27 cellular contexts compared by ENCODE assay signal in genomic region chr1:227070638-227071285, GRCh38.
"Had no signal": no experiment of that assay in that cellular context is flagged by ENCODE, and none has a peak within 500 bp of the region (broad histone marks: within the 10 kb centered on the region; RNA-seq: fewer than 3 reads in every experiment).

No MANE protein-coding gene starts in this region.

- H3K4me1 Mint-ChIP-seq: activated CD4-positive, alpha-beta T cell treated with anti-CD3 and anti-CD28 coated beads, Interleukin-2, amount 10 ng/mL, durations not matched to agents 7 days and 5 days; naive B cell; neural crest cell; stimulated activated effector memory CD8-positive, alpha-beta T cell treated with anti-CD3 and anti-CD28 coated beads, Interleukin-12 subunit alpha, Interleukin-12 subunit beta, amount 100 ng/mL, for 72 hours; T-helper 17 cell had no signal

- ATAC-seq: activated CD4-positive, CD25-positive, alpha-beta regulatory T cell treated with anti-CD3 and anti-CD28 coated beads, Interleukin-2, amount 50 U/mL, for 24 hours; activated CD8-positive, alpha-beta memory T cell treated with anti-CD3 and anti-CD28 coated beads, Interleukin-2, amount 10 ng/mL, durations not matched to agents 7 days and 5 days; activated CD8-positive, alpha-beta T cell treated with anti-CD3 and anti-CD28 coated beads for 36 hours; gastrocnemius medialis; left cardiac atrium; sciatic nerve; stimulated activated effector memory CD8-positive, alpha-beta T cell treated with anti-CD3 and anti-CD28 coated beads, Interleukin-12 subunit alpha, Interleukin-12 subunit beta, amount 100 ng/mL, for 72 hours; T-helper 17 cell had no signal

- H3K27me3 Mint-ChIP-seq: brain; dendritic cell treated with granulocyte-macrophage colony-stimulating factor and Interleukin-4, amounts not matched to agents 40 ng/mL and 50 ng/mL, for 4 days had no signal

- H3K4me1 ChIP-seq: gastrocnemius medialis, suprapubic skin, tibial nerve had no signal

- H3K4me3 Mint-ChIP-seq: activated CD4-positive, alpha-beta T cell treated with anti-CD3 and anti-CD28 coated beads, Interleukin-2, amount 10 ng/mL, durations not matched to agents 7 days and 5 days; activated CD8-positive, alpha-beta memory T cell treated with anti-CD3 and anti-CD28 coated beads, Interleukin-2, amount 10 ng/mL, durations not matched to agents 7 days and 5 days; activated CD8-positive, alpha-beta T cell treated with anti-CD3 and anti-CD28 coated beads for 36 hours; activated naive CD4-positive, alpha-beta T cell treated with anti-CD3 and anti-CD28 coated beads, Interleukin-2, amount 50 U/mL, for 24 hours; brain; dendritic cell treated with granulocyte-macrophage colony-stimulating factor and Interleukin-4, amounts not matched to agents 40 ng/mL and 50 ng/mL, for 4 days; naive B cell; neural crest cell; stimulated activated effector memory CD8-positive, alpha-beta T cell treated with anti-CD3 and anti-CD28 coated beads, Interleukin-12 subunit alpha, Interleukin-12 subunit beta, amount 100 ng/mL, for 72 hours; T-helper 17 cell had no signal

- H3K9me3 Mint-ChIP-seq: activated CD4-positive, alpha-beta T cell treated with anti-CD3 and anti-CD28 coated beads, Interleukin-2, amount 10 ng/mL, durations not matched to agents 7 days and 5 days; activated CD8-positive, alpha-beta T cell treated with anti-CD3 and anti-CD28 coated beads for 36 hours; activated naive CD4-positive, alpha-beta T cell treated with anti-CD3 and anti-CD28 coated beads, Interleukin-2, amount 50 U/mL, for 24 hours; brain; dendritic cell treated with granulocyte-macrophage colony-stimulating factor and Interleukin-4, amounts not matched to agents 40 ng/mL and 50 ng/mL, for 4 days; naive B cell; neural crest cell; stimulated activated effector memory CD8-positive, alpha-beta T cell treated with anti-CD3 and anti-CD28 coated beads, Interleukin-12 subunit alpha, Interleukin-12 subunit beta, amount 100 ng/mL, for 72 hours had no signal

- H3K27ac ChIP-seq: gastrocnemius medialis, stomach, suprapubic skin, tibial nerve had no signal

- H3K4me3 ChIP-seq: gastrocnemius medialis, stomach, suprapubic skin, tibial nerve had no signal

- DNase-seq: activated CD4-positive, alpha-beta T cell treated with anti-CD3 and anti-CD28 coated beads, Interleukin-2, amount 10 ng/mL, durations not matched to agents 7 days and 5 days; activated CD8-positive, alpha-beta memory T cell treated with anti-CD3 and anti-CD28 coated beads, Interleukin-2, amount 10 ng/mL, durations not matched to agents 7 days and 5 days; activated CD8-positive, alpha-beta T cell treated with anti-CD3 and anti-CD28 coated beads for 36 hours; activated gamma-delta T cell; activated T-cell treated with anti-CD3 and anti-CD28 coated beads for 4 hours; aorta; effector CD4-positive, alpha-beta T cell; gastrocnemius medialis; head of caudate nucleus; hypothalamus; left cardiac atrium; mesenchymal stem cell; naive B cell; occipital lobe; small intestine; stimulated activated CD4-positive, alpha-beta T cell treated with anti-CD3 and anti-CD28 coated beads, Interleukin-2, amount 100 ng/mL, for 24 hours; stomach; T-helper 17 cell had no signal

- H3K9me3 ChIP-seq: gastrocnemius medialis, stomach, suprapubic skin, tibial nerve had no signal

- H3K27ac Mint-ChIP-seq: activated CD4-positive, alpha-beta T cell treated with anti-CD3 and anti-CD28 coated beads, Interleukin-2, amount 10 ng/mL, durations not matched to agents 7 days and 5 days; activated CD8-positive, alpha-beta memory T cell treated with anti-CD3 and anti-CD28 coated beads, Interleukin-2, amount 10 ng/mL, durations not matched to agents 7 days and 5 days; activated CD8-positive, alpha-beta T cell treated with anti-CD3 and anti-CD28 coated beads for 36 hours; activated naive CD4-positive, alpha-beta T cell treated with anti-CD3 and anti-CD28 coated beads, Interleukin-2, amount 50 U/mL, for 24 hours; brain; dendritic cell treated with granulocyte-macrophage colony-stimulating factor and Interleukin-4, amounts not matched to agents 40 ng/mL and 50 ng/mL, for 4 days; naive B cell; stimulated activated effector memory CD8-positive, alpha-beta T cell treated with anti-CD3 and anti-CD28 coated beads, Interleukin-12 subunit alpha, Interleukin-12 subunit beta, amount 100 ng/mL, for 72 hours; T-helper 17 cell had no signal

- H3K36me3 Mint-ChIP-seq: activated CD8-positive, alpha-beta memory T cell treated with anti-CD3 and anti-CD28 coated beads, Interleukin-2, amount 10 ng/mL, durations not matched to agents 7 days and 5 days; activated naive CD4-positive, alpha-beta T cell treated with anti-CD3 and anti-CD28 coated beads, Interleukin-2, amount 50 U/mL, for 24 hours; naive B cell; stimulated activated effector memory CD8-positive, alpha-beta T cell treated with anti-CD3 and anti-CD28 coated beads, Interleukin-12 subunit alpha, Interleukin-12 subunit beta, amount 100 ng/mL, for 72 hours had no signal
